In genomic region chr10:63421591-63421990, GRCh38 we compare ENCODE assay signal across 8 cellular contexts. TPM values are rescaled to one million over a fixed set of nuclear protein-coding genes. Genes with fewer than 3 reads are reported as not detected.
A peak's percentile ranks its signal among the peaks of the same experiment; 100 is the strongest.
DNase-seq lines count a peak whose midpoint lies in the region; ATAC-seq lines count a peak whose summit lies in the region.

No MANE protein-coding gene starts in this region.

- H3K36me3 Mint-ChIP-seq in activated T-cell treated with anti-CD3 and anti-CD28 coated beads, Interleukin-2, amount 50 U/mL, for 72 hours (ENCODE audit: insufficient read depth in 2 of 2), result no peaks in the 10 kb centered on the region
- H3K36me3 Mint-ChIP-seq in natural killer cell treated with Interleukin-12 subunit alpha and Interleukin-12 subunit beta and Interleukin-15 and Interleukin-18, amount 100 ng/mL, for 72 hours, result no peaks in the 10 kb centered on the region

- H3K27ac Mint-ChIP-seq in activated T-cell treated with anti-CD3 and anti-CD28 coated beads, Interleukin-2, amount 50 U/mL, for 72 hours, result peak overlapping the region; percentile 91
- H3K27ac Mint-ChIP-seq in natural killer cell treated with Interleukin-12 subunit alpha and Interleukin-12 subunit beta and Interleukin-15 and Interleukin-18, amount 100 ng/mL, for 72 hours, result peak overlapping the region; percentile 34 to 82

- H3K27me3 Mint-ChIP-seq in activated T-cell treated with anti-CD3 and anti-CD28 coated beads, Interleukin-2, amount 50 U/mL, for 72 hours (ENCODE audit: low read depth), result no peaks in the 10 kb centered on the region
- H3K27me3 Mint-ChIP-seq in natural killer cell treated with Interleukin-12 subunit alpha and Interleukin-12 subunit beta and Interleukin-15 and Interleukin-18, amount 100 ng/mL, for 72 hours, result no peaks in the 10 kb centered on the region

- peak in 1 of 2 donors; percentile 55 for ATAC-seq in activated T-cell treated with anti-CD3 and anti-CD28 coated beads, Interleukin-2, amount 50 U/mL, for 72 hours (replicated peaks in 1 of 2)
- peak; percentile 98 for ATAC-seq in HG02981 (IDR thresholded peaks at IDR 0.05; ENCODE audit: unreplicated experiment)
- ATAC-seq in natural killer cell treated with Interleukin-12 subunit alpha and Interleukin-12 subunit beta and Interleukin-15 and Interleukin-18, amount 100 ng/mL, for 72 hours, result peak in 1 of 2 donors; percentile 36

- H3K9me3 Mint-ChIP-seq in activated T-cell treated with anti-CD3 and anti-CD28 coated beads, Interleukin-2, amount 50 U/mL, for 72 hours, result no peaks in the 10 kb centered on the region
- no peaks in the 10 kb centered on the region for H3K9me3 Mint-ChIP-seq in natural killer cell treated with Interleukin-12 subunit alpha and Interleukin-12 subunit beta and Interleukin-15 and Interleukin-18, amount 100 ng/mL, for 72 hours

- no peak overlapping the region for H3K9ac ChIP-seq in SK-N-MC (ENCODE audit: insufficient read length)

- H3K4me1 Mint-ChIP-seq in activated T-cell treated with anti-CD3 and anti-CD28 coated beads, Interleukin-2, amount 50 U/mL, for 72 hours (ENCODE audit: low read depth), result peaks cover 20% of the 10 kb centered on the region
- H3K4me1 Mint-ChIP-seq in natural killer cell treated with Interleukin-12 subunit alpha and Interleukin-12 subunit beta and Interleukin-15 and Interleukin-18, amount 100 ng/mL, for 72 hours (ENCODE audit: low read depth in 2 of 2), result peaks cover 14 to 22% of the 10 kb centered on the region in 2 donors

- no peaks in the 10 kb centered on the region for H3K36me3 ChIP-seq in SK-N-MC (ENCODE audit: insufficient read depth, low read length)

- no peaks in the 10 kb centered on the region for H3K9me3 ChIP-seq in SK-N-MC (ENCODE audit: low read depth, low read length)

- no peak for DNase-seq in activated T-cell treated with anti-CD3 and anti-CD28 coated beads, Interleukin-2, amount 50 U/mL, for 72 hours
- no peak for DNase-seq in activated T-cell treated with anti-CD3 and anti-CD28 coated beads, Interleukin-2, amount 50 U/mL, for 48 hours
- DNase-seq in SK-N-MC (ENCODE audit: low read depth, low spot score) (no peak), KG1 (lab: John Stamatoyannopoulos, UW) (no peak), NCI-H1092 (lab: John Stamatoyannopoulos, UW) (no peak)
- no peak for DNase-seq in natural killer cell treated with Interleukin-12 subunit alpha and Interleukin-12 subunit beta and Interleukin-15 and Interleukin-18, amount 100 ng/mL, for 72 hours (ENCODE audit: low spot score)
- DNase-seq in activated CD8-positive, alpha-beta memory T cell treated with anti-CD3 and anti-CD28 coated beads for 24 hours, result no peak

- no peak overlapping the region for H3K4me3 ChIP-seq in SK-N-MC

- H3K27ac ChIP-seq in SK-N-MC, result peak overlapping the region; percentile 62; the same call in 1 of the 2 replicates

- peak overlapping the region in 1 of 2 donors; percentile 56 for H3K4me3 Mint-ChIP-seq in activated T-cell treated with anti-CD3 and anti-CD28 coated beads, Interleukin-2, amount 50 U/mL, for 72 hours
- H3K4me3 Mint-ChIP-seq in natural killer cell treated with Interleukin-12 subunit alpha and Interleukin-12 subunit beta and Interleukin-15 and Interleukin-18, amount 100 ng/mL, for 72 hours, result no peak overlapping the region

RNA-seq across cellular contexts. Expression of gene JMJD1C, which starts 44.2 kb away (rescaled TPM):
- total RNA-seq in activated T-cell treated with anti-CD3 and anti-CD28 coated beads, Interleukin-2, amount 50 U/mL, for 72 hours, result 10 to 100 TPM; 67.3 to 67.5 TPM
- 10 to 100 TPM; 39.2 to 50.7 TPM for total RNA-seq in natural killer cell treated with Interleukin-12 subunit alpha and Interleukin-12 subunit beta and Interleukin-15 and Interleukin-18, amount 100 ng/mL, for 72 hours
